Comparison of ENCODE assay signal across 2 cellular contexts in the genomic region with DNA sequence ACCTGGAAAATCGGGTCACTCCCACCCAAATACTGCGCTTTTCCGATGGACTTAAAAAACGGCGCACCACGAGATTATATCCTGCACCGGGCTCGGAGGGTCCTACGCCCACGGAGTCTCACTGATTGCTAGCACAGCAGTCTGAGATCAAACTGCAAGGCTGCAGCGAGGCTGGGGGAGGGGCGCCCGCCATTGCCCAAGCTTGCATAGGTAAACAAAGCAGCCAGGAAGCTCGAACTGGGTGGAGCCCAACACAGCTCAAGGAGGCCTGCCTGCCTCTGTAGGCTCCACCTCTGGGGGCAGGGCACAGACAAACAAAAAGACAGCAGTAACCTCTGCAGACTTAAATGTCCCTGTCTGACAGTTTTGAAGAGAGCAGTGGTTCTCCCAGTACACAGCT.
TF ChIP-seq lines count a peak whose summit lies in the region.

No MANE protein-coding gene starts in this region.

TF ChIP-seq in WTC11, 78 proteins besides CTCF, POLR2A, EP300 and RAD21 (continued from another document):
- TF ChIP-seq, protein P1, sequence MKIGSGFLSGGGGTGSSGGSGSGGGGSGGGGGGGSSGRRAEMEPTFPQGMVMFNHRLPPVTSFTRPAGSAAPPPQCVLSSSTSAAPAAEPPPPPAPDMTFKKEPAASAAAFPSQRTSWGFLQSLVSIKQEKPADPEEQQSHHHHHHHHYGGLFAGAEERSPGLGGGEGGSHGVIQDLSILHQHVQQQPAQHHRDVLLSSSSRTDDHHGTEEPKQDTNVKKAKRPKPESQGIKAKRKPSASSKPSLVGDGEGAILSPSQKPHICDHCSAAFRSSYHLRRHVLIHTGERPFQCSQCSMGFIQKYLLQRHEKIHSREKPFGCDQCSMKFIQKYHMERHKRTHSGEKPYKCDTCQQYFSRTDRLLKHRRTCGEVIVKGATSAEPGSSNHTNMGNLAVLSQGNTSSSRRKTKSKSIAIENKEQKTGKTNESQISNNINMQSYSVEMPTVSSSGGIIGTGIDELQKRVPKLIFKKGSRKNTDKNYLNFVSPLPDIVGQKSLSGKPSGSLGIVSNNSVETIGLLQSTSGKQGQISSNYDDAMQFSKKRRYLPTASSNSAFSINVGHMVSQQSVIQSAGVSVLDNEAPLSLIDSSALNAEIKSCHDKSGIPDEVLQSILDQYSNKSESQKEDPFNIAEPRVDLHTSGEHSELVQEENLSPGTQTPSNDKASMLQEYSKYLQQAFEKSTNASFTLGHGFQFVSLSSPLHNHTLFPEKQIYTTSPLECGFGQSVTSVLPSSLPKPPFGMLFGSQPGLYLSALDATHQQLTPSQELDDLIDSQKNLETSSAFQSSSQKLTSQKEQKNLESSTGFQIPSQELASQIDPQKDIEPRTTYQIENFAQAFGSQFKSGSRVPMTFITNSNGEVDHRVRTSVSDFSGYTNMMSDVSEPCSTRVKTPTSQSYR (CRISPR knock-in tag; IDR thresholded peaks at IDR 0.05) = 0 out of 2 replicates have a peak, but pooled peaks have one; percentile 38
TF ChIP-seq in WTC11: peak in this region for 2; not testable (repeated sequence) for 76.

TF ChIP-seq in HepG2, 621 proteins besides CTCF, POLR2A, EP300 and RAD21 (continued from another document):
- TF ChIP-seq, protein P1 (CRISPR knock-in tag; IDR thresholded peaks at IDR 0.05; ENCODE audit: borderline replicate concordance) = peak; percentile 91
TF ChIP-seq in HepG2: peak in this region for 5; not testable (repeated sequence) for 616.
